Comparison of ENCODE assay signal across 1 cellular context in the genomic region with DNA sequence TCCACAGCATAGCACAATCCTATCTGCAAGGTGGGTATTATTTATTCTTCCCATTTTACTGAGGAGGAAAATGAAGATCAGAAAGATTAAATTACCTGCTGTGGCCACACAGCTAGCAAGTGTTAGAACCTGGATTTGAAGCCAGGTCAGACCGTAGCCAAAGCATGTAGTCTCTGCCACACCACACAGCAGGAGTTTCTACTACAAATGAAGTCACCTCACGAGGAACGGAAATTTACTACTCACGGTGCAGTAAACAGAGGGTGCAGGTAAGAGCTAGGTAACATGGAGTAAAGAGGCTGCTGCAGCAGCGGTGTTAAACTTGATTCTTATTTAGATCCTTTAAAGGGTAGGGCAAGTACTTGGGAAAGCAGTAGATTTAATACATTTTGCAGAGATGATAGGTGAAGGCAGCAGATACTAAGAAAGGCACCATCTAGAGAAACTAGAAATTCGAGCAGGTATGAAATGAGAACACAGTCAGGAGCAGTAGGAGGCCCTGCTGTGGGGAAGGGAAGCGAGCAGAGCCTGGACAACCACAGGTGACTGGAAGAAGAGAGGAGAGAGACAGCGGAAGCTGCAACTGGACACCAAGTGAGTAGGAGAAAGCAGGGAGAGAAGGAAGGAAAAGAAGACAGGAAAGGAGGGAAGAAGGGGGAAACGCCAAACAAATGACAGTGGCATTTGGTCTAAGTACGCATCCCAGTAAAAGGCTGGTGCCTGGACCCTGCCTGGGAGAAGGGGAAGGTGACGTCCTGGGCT.
TF ChIP-seq lines count a peak whose summit lies in the region.

No MANE protein-coding gene starts in this region.

TF ChIP-seq in H1, 55 proteins besides CTCF, POLR2A, EP300 and RAD21:
- no peak for TF ChIP-seq BRCA1 (IDR thresholded peaks at IDR 0.05; ENCODE audit: low read depth, low read length)
- no peak for TF ChIP-seq NANOG (IDR thresholded peaks at IDR 0.05; ENCODE audit: insufficient read depth, low read depth, low read length, poor library complexity, severe bottlenecking)
- TF ChIP-seq, protein P1, sequence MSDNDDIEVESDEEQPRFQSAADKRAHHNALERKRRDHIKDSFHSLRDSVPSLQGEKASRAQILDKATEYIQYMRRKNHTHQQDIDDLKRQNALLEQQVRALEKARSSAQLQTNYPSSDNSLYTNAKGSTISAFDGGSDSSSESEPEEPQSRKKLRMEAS (IDR thresholded peaks at IDR 0.05), result 0 out of 2 replicates have a peak, but pooled peaks have one; percentile 6
TF ChIP-seq in H1: peak in this region for 1.
